ENCODE assay signal across 7 cellular contexts in the genomic region with DNA sequence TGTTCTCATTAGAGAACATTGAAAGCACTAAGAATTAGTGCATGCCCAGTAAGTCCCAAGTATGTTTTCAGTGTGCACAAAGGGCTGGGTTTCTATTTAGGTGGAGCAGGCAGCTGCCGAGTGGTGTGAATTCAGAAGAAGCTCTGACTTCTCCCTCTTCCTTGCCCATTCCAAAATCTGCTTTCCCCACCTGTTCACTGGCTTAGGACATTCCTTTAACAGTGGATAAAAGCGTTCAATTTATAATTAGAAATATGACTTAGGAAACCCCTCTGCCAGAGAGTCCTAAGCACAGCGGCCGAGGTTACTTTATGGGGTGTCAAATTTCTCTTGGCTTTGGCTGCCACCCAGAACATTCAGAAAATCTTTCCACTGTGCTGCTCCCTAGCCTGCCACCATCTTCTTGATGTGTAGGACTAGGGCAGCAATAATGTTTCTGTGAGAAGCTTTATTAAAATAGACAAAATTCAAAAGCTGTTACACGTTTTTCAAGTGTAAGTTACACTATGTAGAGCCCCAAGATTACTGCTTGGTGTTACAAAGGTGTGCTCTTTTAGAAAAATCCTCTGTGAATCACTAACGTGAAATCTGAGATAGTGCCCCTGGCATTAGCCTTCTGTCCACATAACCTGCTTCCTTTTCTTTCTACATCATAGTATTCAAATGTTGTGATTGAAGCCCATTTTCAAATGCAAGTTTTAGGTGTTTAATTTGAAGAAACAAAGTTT.
DNase-seq lines count a peak whose midpoint lies in the region; ATAC-seq and TF ChIP-seq lines count a peak whose summit lies in the region.

No MANE protein-coding gene starts in this region.

- peak; percentile 24; the same call in 1 of the 2 replicates for TF ChIP-seq RAD21 in Ishikawa (IDR thresholded peaks at IDR 0.05; ENCODE audit: low read depth)

- no peak overlapping the region for H3K4me2 ChIP-seq in MM.1S (ENCODE audit: low read depth, low read length)

- H3K27ac ChIP-seq in SK-N-MC (no peak overlapping the region), left ventricle myocardium inferior (replicated peaks) (peak overlapping the region; percentile 65), subcutaneous abdominal adipose tissue (ENCODE audit: low read depth, low read length) (peak overlapping the region; percentile 27), MM.1S (ENCODE audit: low read length) (no peak overlapping the region)

- H3K9ac ChIP-seq in SK-N-MC (ENCODE audit: insufficient read length), result no peak overlapping the region
- H3K9ac ChIP-seq in subcutaneous abdominal adipose tissue (ENCODE audit: low read length in 5 of 5), result peak overlapping the region in 3 of 5 donors; percentile 11 to 44 (median 38)
- H3K9ac ChIP-seq in MM.1S (ENCODE audit: low read length), result no peak overlapping the region

- H4K20me1 ChIP-seq in MM.1S (ENCODE audit: insufficient read depth, low read length), result no peaks in the 10 kb centered on the region

- H3K27me3 ChIP-seq in left ventricle myocardium inferior (ENCODE audit: low read depth), result no peaks in the 10 kb centered on the region
- no peaks in the 10 kb centered on the region for H3K27me3 ChIP-seq in subcutaneous abdominal adipose tissue (ENCODE audit: control insufficient read depth in 5 of 5, insufficient read depth in 4 of 5, low read length in 5 of 5)
- no peaks in the 10 kb centered on the region for H3K27me3 ChIP-seq in MM.1S (replicated peaks; ENCODE audit: insufficient read depth, low read length)

- H3K36me3 ChIP-seq in SK-N-MC (ENCODE audit: insufficient read depth, low read length) (no peaks in the 10 kb centered on the region), left ventricle myocardium inferior (no peaks in the 10 kb centered on the region), subcutaneous abdominal adipose tissue (ENCODE audit: control insufficient read depth in 5 of 5, insufficient read depth in 5 of 5, low read length in 5 of 5) (no peaks in the 10 kb centered on the region), MM.1S (replicated peaks; ENCODE audit: insufficient read depth, low read length) (no peaks in the 10 kb centered on the region)

- peak; percentile 66; the same call in 1 of the 2 replicates for TF ChIP-seq EP300 in Ishikawa (IDR thresholded peaks at IDR 0.05; ENCODE audit: borderline replicate concordance)

- no peak for TF ChIP-seq CTCF in left ventricle myocardium inferior (IDR thresholded peaks at IDR 0.05; ENCODE audit: borderline replicate concordance)
- TF ChIP-seq CTCF in MM.1S (IDR thresholded peaks at IDR 0.05; ENCODE audit: low read length), result no peak

- no peaks in the 10 kb centered on the region for H3K79me2 ChIP-seq in MM.1S (ENCODE audit: low read length)

- H3K4me3 ChIP-seq in SK-N-MC, result 0 out of 2 replicates have a peak overlapping the region, but pooled peaks have one; percentile 5
- peak overlapping the region; percentile 47 for H3K4me3 ChIP-seq in left ventricle myocardium inferior
- H3K4me3 ChIP-seq in subcutaneous abdominal adipose tissue (ENCODE audit: low read depth in 1 of 5, low read length in 5 of 5), result peak overlapping the region; percentile 11 to 66 (median 34)
- no peak overlapping the region for H3K4me3 ChIP-seq in MM.1S (ENCODE audit: low read length)

- H3K9me3 ChIP-seq in SK-N-MC (ENCODE audit: low read depth, low read length) (no peaks in the 10 kb centered on the region), left ventricle myocardium inferior (replicated peaks) (no peaks in the 10 kb centered on the region), subcutaneous abdominal adipose tissue (ENCODE audit: control insufficient read depth in 5 of 5, low read length in 5 of 5) (no peaks in the 10 kb centered on the region), MM.1S (replicated peaks; ENCODE audit: insufficient read depth, low read length) (no peaks in the 10 kb centered on the region)

- no peak for ATAC-seq in GM19467 (IDR thresholded peaks at IDR 0.05; ENCODE audit: unreplicated experiment)

- DNase-seq in SK-N-MC (ENCODE audit: low read depth, low spot score) (no peak), left ventricle myocardium inferior (peak; percentile 18), MM.1S (no peak)
- DNase-seq in activated naive CD4-positive, alpha-beta T cell (lab: John Stamatoyannopoulos, UW), result no peak

- intact Hi-C loops in left ventricle myocardium inferior (cut with micrococcal nuclease), result no loop called here

- H3F3A ChIP-seq in MM.1S (ENCODE audit: insufficient read depth, low read length), result no peaks in the 10 kb centered on the region

- no peaks in the 10 kb centered on the region for H3K9me2 ChIP-seq in MM.1S (replicated peaks; ENCODE audit: insufficient read depth, low read length)

- no peak overlapping the region for H2AFZ ChIP-seq in MM.1S (ENCODE audit: low read length)

- H3K4me1 ChIP-seq in left ventricle myocardium inferior (peaks cover 18% of the 10 kb centered on the region), subcutaneous abdominal adipose tissue (ENCODE audit: control insufficient read depth in 5 of 5, insufficient read depth in 5 of 5, low read length in 5 of 5) (peaks cover 0 to 10% (median 3%) of the 10 kb centered on the region in 5 donors), MM.1S (ENCODE audit: low read length) (no peaks in the 10 kb centered on the region)

TF ChIP-seq in Ishikawa, 13 proteins besides CTCF, POLR2A, EP300 and RAD21:
- TF ChIP-seq TAF1 (IDR thresholded peaks at IDR 0.05; ENCODE audit: low read depth), result no peak
- no peak for TF ChIP-seq CEBPB (IDR thresholded peaks at IDR 0.05)
- TF ChIP-seq ZBTB7A (IDR thresholded peaks at IDR 0.05; ENCODE audit: low read depth), result no peak
- TF ChIP-seq, protein P1, sequence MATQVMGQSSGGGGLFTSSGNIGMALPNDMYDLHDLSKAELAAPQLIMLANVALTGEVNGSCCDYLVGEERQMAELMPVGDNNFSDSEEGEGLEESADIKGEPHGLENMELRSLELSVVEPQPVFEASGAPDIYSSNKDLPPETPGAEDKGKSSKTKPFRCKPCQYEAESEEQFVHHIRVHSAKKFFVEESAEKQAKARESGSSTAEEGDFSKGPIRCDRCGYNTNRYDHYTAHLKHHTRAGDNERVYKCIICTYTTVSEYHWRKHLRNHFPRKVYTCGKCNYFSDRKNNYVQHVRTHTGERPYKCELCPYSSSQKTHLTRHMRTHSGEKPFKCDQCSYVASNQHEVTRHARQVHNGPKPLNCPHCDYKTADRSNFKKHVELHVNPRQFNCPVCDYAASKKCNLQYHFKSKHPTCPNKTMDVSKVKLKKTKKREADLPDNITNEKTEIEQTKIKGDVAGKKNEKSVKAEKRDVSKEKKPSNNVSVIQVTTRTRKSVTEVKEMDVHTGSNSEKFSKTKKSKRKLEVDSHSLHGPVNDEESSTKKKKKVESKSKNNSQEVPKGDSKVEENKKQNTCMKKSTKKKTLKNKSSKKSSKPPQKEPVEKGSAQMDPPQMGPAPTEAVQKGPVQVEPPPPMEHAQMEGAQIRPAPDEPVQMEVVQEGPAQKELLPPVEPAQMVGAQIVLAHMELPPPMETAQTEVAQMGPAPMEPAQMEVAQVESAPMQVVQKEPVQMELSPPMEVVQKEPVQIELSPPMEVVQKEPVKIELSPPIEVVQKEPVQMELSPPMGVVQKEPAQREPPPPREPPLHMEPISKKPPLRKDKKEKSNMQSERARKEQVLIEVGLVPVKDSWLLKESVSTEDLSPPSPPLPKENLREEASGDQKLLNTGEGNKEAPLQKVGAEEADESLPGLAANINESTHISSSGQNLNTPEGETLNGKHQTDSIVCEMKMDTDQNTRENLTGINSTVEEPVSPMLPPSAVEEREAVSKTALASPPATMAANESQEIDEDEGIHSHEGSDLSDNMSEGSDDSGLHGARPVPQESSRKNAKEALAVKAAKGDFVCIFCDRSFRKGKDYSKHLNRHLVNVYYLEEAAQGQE (IDR thresholded peaks at IDR 0.05; ENCODE audit: low read depth), result no peak
- TF ChIP-seq, protein P2, sequence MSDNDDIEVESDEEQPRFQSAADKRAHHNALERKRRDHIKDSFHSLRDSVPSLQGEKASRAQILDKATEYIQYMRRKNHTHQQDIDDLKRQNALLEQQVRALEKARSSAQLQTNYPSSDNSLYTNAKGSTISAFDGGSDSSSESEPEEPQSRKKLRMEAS (IDR thresholded peaks at IDR 0.05), result no peak; the same call in 1 of the 2 replicates
- no peak for TF ChIP-seq CREB1 (IDR thresholded peaks at IDR 0.05; ENCODE audit: low read depth)
- TF ChIP-seq FOXM1 (IDR thresholded peaks at IDR 0.05; ENCODE audit: borderline replicate concordance, low read depth), result no peak
- peak; percentile 89 for TF ChIP-seq NFIC (IDR thresholded peaks at IDR 0.05)
- TF ChIP-seq TCF12 (IDR thresholded peaks at IDR 0.05; ENCODE audit: low read depth), result 0 out of 2 replicates have a peak, but pooled peaks have one; percentile 48
- TF ChIP-seq TEAD4 (IDR thresholded peaks at IDR 0.05), result peak; percentile 50
- TF ChIP-seq YY1 (IDR thresholded peaks at IDR 0.05; ENCODE audit: low read depth), result peak; percentile 73; the same call in 1 of the 2 replicates
- no peak for TF ChIP-seq EGR1 (IDR thresholded peaks at IDR 0.05)

Comparison
In these comparisons a context has a peak if more than half of its experiments do, and no peak if none do; other contexts are left out.
1. H3K27ac ChIP-seq: peak in left ventricle myocardium inferior (single experiment) and subcutaneous abdominal adipose tissue (single experiment); none in SK-N-MC (single experiment) and MM.1S (single experiment).
2. H3K9ac ChIP-seq: peak in subcutaneous abdominal adipose tissue (3 of 5); none in SK-N-MC (single experiment) and MM.1S (single experiment).